In the genomic region with DNA sequence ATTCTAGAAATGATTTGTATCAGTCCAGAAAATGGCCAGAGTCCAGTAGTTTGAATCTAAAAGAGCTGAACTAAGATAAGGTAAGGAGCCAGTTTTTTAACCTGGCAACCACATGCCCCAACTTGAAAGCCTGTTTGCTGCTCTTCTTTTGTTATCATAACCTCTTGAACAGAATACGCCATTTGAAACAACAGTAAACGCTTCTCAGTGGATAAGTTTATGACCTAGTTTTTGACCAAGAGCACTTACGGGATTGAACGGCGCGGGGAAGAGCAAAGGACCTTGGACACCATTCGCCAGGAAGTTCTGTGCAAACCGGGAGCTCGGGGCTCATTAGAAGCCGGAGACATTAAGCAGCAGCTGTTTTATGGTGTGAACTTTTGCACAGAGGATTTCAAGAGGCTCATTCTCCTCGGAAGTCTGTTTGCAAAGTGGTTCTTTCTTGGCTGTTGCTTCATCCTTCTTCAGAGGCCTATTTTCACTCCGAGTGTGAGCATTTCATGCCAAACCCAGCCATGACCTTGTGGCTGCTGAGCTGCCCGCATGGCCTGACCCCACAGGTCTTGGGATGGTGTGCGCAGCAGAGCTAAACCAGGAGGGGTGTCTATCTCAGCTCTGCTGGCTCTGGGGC, we compare ENCODE assay signal across 11 cellular contexts.
DNase-seq lines count a peak whose midpoint lies in the region; ATAC-seq, FAIRE-seq and TF ChIP-seq lines count a peak whose summit lies in the region.
"Had no signal": no experiment of that assay in that cellular context is flagged by ENCODE, and none has a peak within 500 bp of the region (broad histone marks: within the 10 kb centered on the region; RNA-seq: fewer than 3 reads in every experiment).

No MANE protein-coding gene starts in this region.

- H3K4me2 ChIP-seq in fibroblast of lung (ENCODE audit: extremely low read depth, insufficient read depth, low read length): peak overlapping the region; percentile 63

- H3K79me2 ChIP-seq in fibroblast of lung (ENCODE audit: control insufficient read depth, insufficient read depth, low read length): no peaks in the 10 kb centered on the region

- no peaks in the 10 kb centered on the region for H3K9me3 ChIP-seq in fibroblast of lung (ENCODE audit: control insufficient read depth, insufficient read depth, low read depth, low read length)

- H3K9ac ChIP-seq in fibroblast of lung (ENCODE audit: insufficient read depth, low read length): no peak overlapping the region

- H3K4me1 ChIP-seq in fibroblast of lung (ENCODE audit: control insufficient read depth, extremely low read depth, insufficient read depth, low read length): peaks cover 13% of the 10 kb centered on the region

- H3K27me3 ChIP-seq in fibroblast of lung (ENCODE audit: control insufficient read depth, insufficient read depth, low read length): no peaks in the 10 kb centered on the region

- peak overlapping the region; percentile 47 for H2AFZ ChIP-seq in fibroblast of lung (ENCODE audit: low read length)

- no peaks in the 10 kb centered on the region for H4K20me1 ChIP-seq in fibroblast of lung (ENCODE audit: control insufficient read depth, extremely low read depth, insufficient read depth, low read length)

- no peaks in the 10 kb centered on the region for H3K36me3 ChIP-seq in fibroblast of lung (ENCODE audit: control insufficient read depth, insufficient read depth, low read length)

- FAIRE-seq in H54 (lab: Jason Lieb, UNC): no peak

- H3K4me3 ChIP-seq in fibroblast of lung (replicated peaks in 1 of 4; ENCODE audit: control extremely low read depth in 1 of 4, insufficient read depth in 1 of 4, low read depth in 3 of 4, low read length in 4 of 4): no peak overlapping the region

- no peak overlapping the region for H3K27ac ChIP-seq in fibroblast of lung (ENCODE audit: insufficient read depth, low read length)

- ATAC-seq in omental fat pad (ENCODE audit: low FRiP score) (peak; percentile 43), HG02678 (IDR thresholded peaks at IDR 0.05; ENCODE audit: unreplicated experiment) (no peak), HG03460 (IDR thresholded peaks at IDR 0.05; ENCODE audit: unreplicated experiment) (no peak)
- ATAC-seq: activated CD4-positive, alpha-beta T cell treated with anti-CD3 and anti-CD28 coated beads for 36 hours had no signal

- peak; percentile 14 for DNase-seq in AG20443 (ENCODE audit: low spot score)
- peak; percentile 41 for DNase-seq in NCI-H2196 (lab: John Stamatoyannopoulos, UW; ENCODE audit: unreplicated experiment)
- DNase-seq in fibroblast of lung (ENCODE audit: low read depth in 2 of 2): peak; percentile 52 to 81
- no peak for DNase-seq in omental fat pad (ENCODE audit: low spot score)
- DNase-seq in H54 (ENCODE audit: insufficient read length, low spot score): no peak
- no peak for DNase-seq in islet precursor cell
- DNase-seq: activated CD4-positive, alpha-beta T cell treated with anti-CD3 and anti-CD28 coated beads for 36 hours; midbrain; NCI-H524 treated with DMSO at 0.1 percent for 48 hours had no signal

- no peak for TF ChIP-seq POLR2A in H54 (IDR thresholded peaks at IDR 0.05; ENCODE audit: low read depth, low read length)

- TF ChIP-seq CTCF in fibroblast of lung (conservative IDR thresholded peaks at IDR 0.05 in 1 of 2, IDR thresholded peaks at IDR 0.05 in 1 of 2; ENCODE audit: low read depth in 1 of 2, low read length in 2 of 2) (no peak), omental fat pad (IDR thresholded peaks at IDR 0.05) (no peak)

Comparison
In these comparisons a context has a peak if more than half of its experiments do, and no peak if none do; other contexts are left out.
1. DNase-seq: peak in AG20443 (single experiment), NCI-H2196 (single experiment) and fibroblast of lung (2 of 2); none in omental fat pad (single experiment), H54 (single experiment) and islet precursor cell (single experiment).